Comparison of ENCODE assay signal across 2 cellular contexts in genomic region chr3:41345788-41346187, GRCh38.
A peak's percentile ranks its signal among the peaks of the same experiment; 100 is the strongest.
TF ChIP-seq lines count a peak whose summit lies in the region.

No MANE protein-coding gene starts in this region.

TF ChIP-seq in HepG2, 621 proteins besides CTCF, POLR2A, EP300 and RAD21 (continued from another document and continues in another):
- TF ChIP-seq TFDP2 (CRISPR knock-in tag; IDR thresholded peaks at IDR 0.05) (no peak), ZFP1 (CRISPR knock-in tag; IDR thresholded peaks at IDR 0.05) (no peak), SOX5 (CRISPR knock-in tag; IDR thresholded peaks at IDR 0.05; ENCODE audit: borderline replicate concordance) (no peak), ZHX1 (CRISPR knock-in tag; IDR thresholded peaks at IDR 0.05; ENCODE audit: low read depth) (no peak), ZNF784 (CRISPR knock-in tag; IDR thresholded peaks at IDR 0.05; ENCODE audit: borderline replicate concordance) (no peak), TARDBP (CRISPR knock-in tag; IDR thresholded peaks at IDR 0.05) (no peak), GMEB1 (CRISPR knock-in tag; IDR thresholded peaks at IDR 0.05; ENCODE audit: borderline replicate concordance) (no peak), ZNF343 (CRISPR knock-in tag; IDR thresholded peaks at IDR 0.05) (no peak), ELF1 (CRISPR knock-in tag; IDR thresholded peaks at IDR 0.05) (no peak)

TF ChIP-seq in K562, 482 proteins besides CTCF, POLR2A, EP300 and RAD21 (continued from another document):
- TF ChIP-seq EWSR1 (IDR thresholded peaks at IDR 0.05; ENCODE audit: borderline replicate concordance, low read depth, partially characterized antibody) (no peak), PPARD (CRISPR knock-in tag; IDR thresholded peaks at IDR 0.05) (no peak), LEF1 (IDR thresholded peaks at IDR 0.05) (no peak), SMC3 (conservative IDR thresholded peaks at IDR 0.05; ENCODE audit: insufficient read depth, low read depth, low read length) (no peak), CBFA2T3 (IDR thresholded peaks at IDR 0.05) (peak; percentile 84), CBFA2T2 (conservative IDR thresholded peaks at IDR 0.05) (peak; percentile 69), TEAD4 (IDR thresholded peaks at IDR 0.05; ENCODE audit: low read length) (peak; percentile 33; the same call in 1 of the 2 replicates), TEAD4 (CRISPR knock-in tag; IDR thresholded peaks at IDR 0.05; ENCODE audit: borderline replicate concordance) (no peak)
TF ChIP-seq in K562: peak in this region for 11.
